In the genomic region with DNA sequence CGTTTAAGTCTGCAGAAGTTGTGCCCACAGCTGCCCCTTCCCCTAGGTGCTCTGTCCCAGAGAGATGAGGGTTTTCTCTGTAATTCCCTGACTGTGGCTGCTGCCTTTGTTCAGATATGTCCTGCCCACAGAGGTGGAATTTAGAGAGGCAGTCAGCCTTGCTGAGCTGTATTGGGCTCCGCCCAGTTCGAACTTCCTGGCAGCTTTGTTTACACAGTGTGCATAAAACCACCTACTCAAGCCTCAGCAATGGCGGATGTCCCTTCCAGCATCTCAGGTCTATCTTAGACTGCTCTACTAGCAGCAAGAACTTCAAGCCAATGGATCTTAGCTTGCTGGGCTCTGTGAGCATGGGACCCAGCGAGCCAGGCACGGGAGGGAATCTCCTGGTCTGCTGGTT, we compare ENCODE assay signal across 20 cellular contexts. TPM values are rescaled to one million over a fixed set of nuclear protein-coding genes. Genes with fewer than 3 reads are reported as not detected.
DNase-seq lines count a peak whose midpoint lies in the region; ATAC-seq and TF ChIP-seq lines count a peak whose summit lies in the region.
"Had no signal": no experiment of that assay in that cellular context is flagged by ENCODE, and none has a peak within 500 bp of the region (broad histone marks: within the 10 kb centered on the region; RNA-seq: fewer than 3 reads in every experiment).

No MANE protein-coding gene starts in this region.

- no peaks in the 10 kb centered on the region for H3K36me3 Mint-ChIP-seq in activated T-cell treated with anti-CD3 and anti-CD28 coated beads, Interleukin-2, amount 50 U/mL, for 72 hours (ENCODE audit: insufficient read depth in 2 of 2)
- H3K36me3 Mint-ChIP-seq in activated T-cell treated with anti-CD3 and anti-CD28 coated beads, Interleukin-2, amount 50 U/mL, for 4 hours (ENCODE audit: insufficient read depth) = no peaks in the 10 kb centered on the region
- H3K36me3 Mint-ChIP-seq: activated naive CD8-positive, alpha-beta T cell treated with anti-CD3 and anti-CD28 coated beads, Interleukin-2, amount 10 ng/mL, durations not matched to agents 7 days and 5 days; naive thymus-derived CD4-positive, alpha-beta T cell had no signal

- no peak overlapping the region for H3K27ac Mint-ChIP-seq in activated T-cell treated with anti-CD3 and anti-CD28 coated beads, Interleukin-2, amount 50 U/mL, for 72 hours
- H3K27ac Mint-ChIP-seq: activated naive CD8-positive, alpha-beta T cell treated with anti-CD3 and anti-CD28 coated beads, Interleukin-2, amount 10 ng/mL, durations not matched to agents 7 days and 5 days; naive thymus-derived CD4-positive, alpha-beta T cell had no signal

- H3K9me3 ChIP-seq in mammary epithelial cell (replicated peaks; ENCODE audit: insufficient read depth, low read length) (no peaks in the 10 kb centered on the region), left ventricle myocardium inferior (replicated peaks) (peaks cover 3% of the 10 kb centered on the region)
- H3K9me3 ChIP-seq: esophagus squamous epithelium, suprapubic skin had no signal

- H3K27me3 ChIP-seq in mammary epithelial cell (ENCODE audit: insufficient read depth, low read length) (no peaks in the 10 kb centered on the region), left ventricle myocardium inferior (ENCODE audit: low read depth) (no peaks in the 10 kb centered on the region)
- H3K27me3 ChIP-seq: esophagus squamous epithelium, suprapubic skin had no signal

- H2AFZ ChIP-seq in mammary epithelial cell (ENCODE audit: low read depth, low read length) = no peak overlapping the region

- no peaks in the 10 kb centered on the region for H3K36me3 ChIP-seq in mammary epithelial cell (ENCODE audit: insufficient read depth, low read length)
- no peaks in the 10 kb centered on the region for H3K36me3 ChIP-seq in left ventricle myocardium inferior
- H3K36me3 ChIP-seq: esophagus squamous epithelium, suprapubic skin had no signal

- CTCF ChIA-PET in mammary epithelial cell (lab: Charles Lee; ENCODE audit: low non-redundant PET) = no interaction called here

- H3K27ac ChIP-seq in mammary epithelial cell (ENCODE audit: insufficient read depth, low read depth, low read length) = no peak overlapping the region
- H3K27ac ChIP-seq in left ventricle myocardium inferior (replicated peaks) = no peak overlapping the region
- H3K27ac ChIP-seq: esophagus squamous epithelium, suprapubic skin had no signal

- H3K9me3 Mint-ChIP-seq in activated T-cell treated with anti-CD3 and anti-CD28 coated beads, Interleukin-2, amount 50 U/mL, for 72 hours = peaks cover 5 to 7% of the 10 kb centered on the region in 2 donors
- H3K9me3 Mint-ChIP-seq in activated T-cell treated with anti-CD3 and anti-CD28 coated beads, Interleukin-2, amount 50 U/mL, for 4 hours = no peaks in the 10 kb centered on the region
- H3K9me3 Mint-ChIP-seq: activated naive CD8-positive, alpha-beta T cell treated with anti-CD3 and anti-CD28 coated beads, Interleukin-2, amount 10 ng/mL, durations not matched to agents 7 days and 5 days had no signal

- intact Hi-C loops in mammary epithelial cell (cut with micrococcal nuclease) (no loop called here), left ventricle myocardium inferior (cut with micrococcal nuclease) (no loop called here)

- H3K79me2 ChIP-seq in mammary epithelial cell (ENCODE audit: insufficient read depth, low read length) = no peaks in the 10 kb centered on the region

- DNase-seq in activated T-cell treated with anti-CD3 and anti-CD28 coated beads, Interleukin-2, amount 50 U/mL, for 72 hours = peak; percentile 18 to 20
- no peak for DNase-seq in activated T-cell treated with anti-CD3 and anti-CD28 coated beads, Interleukin-2, amount 50 U/mL, for 4 hours
- DNase-seq in M059J (ENCODE audit: low read depth) (peak; percentile 68), mammary epithelial cell (peak; percentile 28), renal cortical epithelial cell (ENCODE audit: low read depth) (peak; percentile 69), NOMO-1 (lab: John Stamatoyannopoulos, UW; ENCODE audit: unreplicated experiment in 2 of 2) (no peak), left ventricle myocardium inferior (no peak)
- DNase-seq: activated naive CD8-positive, alpha-beta T cell treated with anti-CD3 and anti-CD28 coated beads, Interleukin-2, amount 10 ng/mL, durations not matched to agents 7 days and 5 days; activated T-cell treated with anti-CD3 and anti-CD28 coated beads for 4 hours; esophagus squamous epithelium; KG1; naive thymus-derived CD4-positive, alpha-beta T cell; NCI-H1105; NCI-H2227 treated with DMSO at 0.1 percent for 48 hours; posterior cingulate gyrus; stimulated activated CD4-positive, alpha-beta T cell treated with anti-CD3 and anti-CD28 coated beads, Interleukin-4, amount 100 ng/mL, for 4 hours; stimulated activated CD8-positive, alpha-beta memory T cell treated with anti-CD3 and anti-CD28 coated beads, Interleukin-4, amount 100 ng/mL, for 48 hours had no signal

- no peak overlapping the region for H3K4me3 ChIP-seq in mammary epithelial cell (replicated peaks in 1 of 3; ENCODE audit: insufficient read depth in 1 of 3, low read depth in 2 of 3, low read length in 3 of 3)
- no peak overlapping the region for H3K4me3 ChIP-seq in left ventricle myocardium inferior
- H3K4me3 ChIP-seq: esophagus squamous epithelium, suprapubic skin had no signal

- H3K4me2 ChIP-seq in mammary epithelial cell (ENCODE audit: insufficient read depth, low read depth, low read length) = no peak overlapping the region

- ATAC-seq in activated T-cell treated with anti-CD3 and anti-CD28 coated beads, Interleukin-2, amount 50 U/mL, for 72 hours (replicated peaks in 1 of 2) = peak; percentile 25 to 60
- ATAC-seq in activated T-cell treated with anti-CD3 and anti-CD28 coated beads, Interleukin-2, amount 50 U/mL, for 4 hours = no peak
- no peak for ATAC-seq in HG03442 (IDR thresholded peaks at IDR 0.05; ENCODE audit: unreplicated experiment)
- ATAC-seq: naive thymus-derived CD4-positive, alpha-beta T cell had no signal

- H3K4me1 Mint-ChIP-seq in activated T-cell treated with anti-CD3 and anti-CD28 coated beads, Interleukin-2, amount 50 U/mL, for 72 hours (ENCODE audit: low read depth) = no peaks in the 10 kb centered on the region
- no peaks in the 10 kb centered on the region for H3K4me1 Mint-ChIP-seq in activated T-cell treated with anti-CD3 and anti-CD28 coated beads, Interleukin-2, amount 50 U/mL, for 4 hours (ENCODE audit: low read depth)
- H3K4me1 Mint-ChIP-seq: activated naive CD8-positive, alpha-beta T cell treated with anti-CD3 and anti-CD28 coated beads, Interleukin-2, amount 10 ng/mL, durations not matched to agents 7 days and 5 days had no signal

- WGBS in mammary epithelial cell (ENCODE audit: low coverage, missing lambda C conversion rate) = 61% methylated on average over 6 of the region's 6 CpGs

- no TSS peak for BruUV-seq in mammary epithelial cell (replicated peaks; lab: Mats Ljungman, UMichigan)

- in situ Hi-C loops in mammary epithelial cell (cut with MboI; ENCODE audit: low sequenced_read_pairs in 2 of 2) = no loop called here

- H4K20me1 ChIP-seq in mammary epithelial cell (ENCODE audit: insufficient read depth, low read length) = no peaks in the 10 kb centered on the region

- dilution Hi-C loops in mammary epithelial cell (cut with HindIII; ENCODE audit: low sequenced_read_pairs) = no loop called here

- peaks cover 7% of the 10 kb centered on the region for H3K27me3 Mint-ChIP-seq in activated T-cell treated with anti-CD3 and anti-CD28 coated beads, Interleukin-2, amount 50 U/mL, for 72 hours (ENCODE audit: low read depth)
- peaks cover 7% of the 10 kb centered on the region for H3K27me3 Mint-ChIP-seq in activated T-cell treated with anti-CD3 and anti-CD28 coated beads, Interleukin-2, amount 50 U/mL, for 4 hours (ENCODE audit: low read depth)

- no peak overlapping the region for H3K9ac ChIP-seq in mammary epithelial cell (ENCODE audit: insufficient read depth, low read length)

- no peak overlapping the region for H3K4me3 Mint-ChIP-seq in activated T-cell treated with anti-CD3 and anti-CD28 coated beads, Interleukin-2, amount 50 U/mL, for 72 hours
- no peak overlapping the region for H3K4me3 Mint-ChIP-seq in activated T-cell treated with anti-CD3 and anti-CD28 coated beads, Interleukin-2, amount 50 U/mL, for 4 hours
- H3K4me3 Mint-ChIP-seq: activated naive CD8-positive, alpha-beta T cell treated with anti-CD3 and anti-CD28 coated beads, Interleukin-2, amount 10 ng/mL, durations not matched to agents 7 days and 5 days; naive thymus-derived CD4-positive, alpha-beta T cell had no signal

- no peaks in the 10 kb centered on the region for H3K4me1 ChIP-seq in mammary epithelial cell (ENCODE audit: insufficient read depth, low read length)
- H3K4me1 ChIP-seq in left ventricle myocardium inferior = no peaks in the 10 kb centered on the region
- H3K4me1 ChIP-seq: esophagus squamous epithelium, suprapubic skin had no signal

- TF ChIP-seq CTCF in mammary epithelial cell (conservative IDR thresholded peaks at IDR 0.05 in 1 of 2, IDR thresholded peaks at IDR 0.05 in 1 of 2; ENCODE audit: extremely low read depth in 1 of 2, insufficient read depth in 1 of 2, low read depth in 1 of 2, low read length in 2 of 2) (no peak), left ventricle myocardium inferior (IDR thresholded peaks at IDR 0.05; ENCODE audit: borderline replicate concordance) (no peak)

RNA-seq across cellular contexts. Expression of a gene that starts 48.1 kb away (rescaled TPM):
- total RNA-seq in activated T-cell treated with anti-CD3 and anti-CD28 coated beads, Interleukin-2, amount 50 U/mL, for 72 hours = not detected
- not detected for total RNA-seq in activated T-cell treated with anti-CD3 and anti-CD28 coated beads, Interleukin-2, amount 50 U/mL, for 4 hours
- total RNA-seq in M059J (2014; rRNA removed; shearing (Covaris generic)) = not detected in 2 replicates
- not detected for total RNA-seq in mammary epithelial cell
- polyA plus RNA-seq in mammary epithelial cell = not detected
- not detected for polyA minus RNA-seq in mammary epithelial cell
- not detected in 2 replicates for total RNA-seq in renal cortical epithelial cell
- 0.16 TPM for total RNA-seq in left ventricle myocardium inferior
- total RNA-seq: activated naive CD8-positive, alpha-beta T cell treated with anti-CD3 and anti-CD28 coated beads, Interleukin-2, amount 10 ng/mL, durations not matched to agents 7 days and 5 days; naive thymus-derived CD4-positive, alpha-beta T cell; SK-MEL-5; suprapubic skin had no signal
- polyA plus RNA-seq: naive thymus-derived CD4-positive, alpha-beta T cell had no signal

Comparison
In these comparisons a context has a peak if more than half of its experiments do, and no peak if none do; other contexts are left out.
1. ATAC-seq: peak in activated T-cell treated with anti-CD3 and anti-CD28 coated beads, Interleukin-2, amount 50 U/mL, for 72 hours (2 of 2); none in activated T-cell treated with anti-CD3 and anti-CD28 coated beads, Interleukin-2, amount 50 U/mL, for 4 hours (0 of 2) and HG03442 (single experiment).
2. DNase-seq: peak in activated T-cell treated with anti-CD3 and anti-CD28 coated beads, Interleukin-2, amount 50 U/mL, for 72 hours (2 of 2), M059J (single experiment), mammary epithelial cell (single experiment) and renal cortical epithelial cell (single experiment); none in activated T-cell treated with anti-CD3 and anti-CD28 coated beads, Interleukin-2, amount 50 U/mL, for 4 hours (single experiment), NOMO-1 (0 of 2) and left ventricle myocardium inferior (single experiment).